7 cellular contexts compared by ENCODE assay signal in genomic region chr2:239143858-239144712, GRCh38.
DNase-seq lines count a peak whose midpoint lies in the region; ATAC-seq and TF ChIP-seq lines count a peak whose summit lies in the region.

No MANE protein-coding gene starts in this region.

- no peak for TF ChIP-seq POLR2A in esophagus squamous epithelium (IDR thresholded peaks at IDR 0.05)

- H3K4me1 Mint-ChIP-seq in activated B cell treated with CpG ODN at 0.5 μM for 24 hours (no peaks in the 10 kb centered on the region), nephron progenitor cell (peaks cover 11% of the 10 kb centered on the region)

- H3K4me3 ChIP-seq in HFF-Myc (replicated peaks; ENCODE audit: low read depth, low read length) (no peak overlapping the region), esophagus squamous epithelium (no peak overlapping the region)

- peak; percentile 2 for DNase-seq in DMS114 treated with DMSO at 0.1 percent for 48 hours (lab: John Stamatoyannopoulos, UW; ENCODE audit: unreplicated experiment)
- DNase-seq in HFF-Myc (ENCODE audit: extremely low read depth, low read depth) = no peak
- DNase-seq in activated B cell treated with CpG ODN at 0.5 μM for 24 hours = no peak
- DNase-seq in esophagus squamous epithelium (lab: John Stamatoyannopoulos, UW) = no peak
- DNase-seq in nephron progenitor cell = peak; percentile 54

- H3K9me3 ChIP-seq in esophagus squamous epithelium = no peaks in the 10 kb centered on the region

- POLR2A ChIA-PET in activated B cell treated with CpG ODN at 0.5 μM for 24 hours (lab: Charles Lee) = no interaction called here

- intact Hi-C loops in activated B cell treated with CpG ODN at 0.5 μM for 24 hours (cut with micrococcal nuclease) = loop anchor here (1.0 kb wide), 1 partner anchor 253 kb away; no protein-coding TSS in a partner anchor
- intact Hi-C loops in esophagus squamous epithelium (cut with DNase I) = no loop called here

- H3K36me3 Mint-ChIP-seq in activated B cell treated with CpG ODN at 0.5 μM for 24 hours (ENCODE audit: low read depth) (peaks cover 47% of the 10 kb centered on the region), nephron progenitor cell (ENCODE audit: low read depth) (peaks cover 38% of the 10 kb centered on the region)

- H3K36me3 ChIP-seq in esophagus squamous epithelium = peaks cover 0 to 100% (median 9%) of the 10 kb centered on the region in 3 donors

- H3K27me3 Mint-ChIP-seq in activated B cell treated with CpG ODN at 0.5 μM for 24 hours (no peaks in the 10 kb centered on the region), nephron progenitor cell (ENCODE audit: low read depth, poor library complexity) (peaks cover 3% of the 10 kb centered on the region)

- H3K4me1 ChIP-seq in esophagus squamous epithelium = peaks cover 0 to 22% (median 0%) of the 10 kb centered on the region in 3 donors

- CTCF ChIA-PET in activated B cell treated with CpG ODN at 0.5 μM for 24 hours (lab: Charles Lee) = interaction anchor here (0.8 to 2.9 kb wide), 3 partner anchors 103 to 253 kb away, joined by 3 to 9 read pairs (median 3); no protein-coding TSS in a partner anchor

- peak overlapping the region in 2 of 4 donors; percentile 5 to 40 for H3K27ac ChIP-seq in esophagus squamous epithelium

- TF ChIP-seq CTCF in HFF-Myc (IDR thresholded peaks at IDR 0.05; ENCODE audit: low read depth, low read length, missing control alignments) (peak; percentile 66), activated B cell treated with CpG ODN at 0.5 μM for 24 hours (IDR thresholded peaks at IDR 0.05) (no peak), esophagus squamous epithelium (IDR thresholded peaks at IDR 0.05) (peak in 5 of 6 experiments; percentile 36 to 56 (median 54)), nephron progenitor cell (IDR thresholded peaks at IDR 0.05) (peak; percentile 67)

- H3K27me3 ChIP-seq in esophagus squamous epithelium = no peaks in the 10 kb centered on the region

- 81 to 95% methylated on average over 12 to 21 of the region's 29 CpGs for WGBS in esophagus squamous epithelium, 2 donors

- no peak overlapping the region for H3K4me3 Mint-ChIP-seq in activated B cell treated with CpG ODN at 0.5 μM for 24 hours
- H3K4me3 Mint-ChIP-seq in nephron progenitor cell = no peak overlapping the region

- ATAC-seq in activated B cell treated with CpG ODN at 0.5 μM for 24 hours (ENCODE audit: low read depth) (peak; percentile 52), HG03521 (IDR thresholded peaks at IDR 0.05; ENCODE audit: unreplicated experiment) (no peak), HG03135 (IDR thresholded peaks at IDR 0.05; ENCODE audit: unreplicated experiment) (no peak)

- H3K9me3 Mint-ChIP-seq in activated B cell treated with CpG ODN at 0.5 μM for 24 hours (no peaks in the 10 kb centered on the region), nephron progenitor cell (no peaks in the 10 kb centered on the region)

- H3K27ac Mint-ChIP-seq in activated B cell treated with CpG ODN at 0.5 μM for 24 hours (no peak overlapping the region), nephron progenitor cell (no peak overlapping the region)

Comparison
In these comparisons a context has a peak if more than half of its experiments do, and no peak if none do; other contexts are left out.
1. DNase-seq: peak in DMS114 treated with DMSO at 0.1 percent for 48 hours (single experiment) and nephron progenitor cell (single experiment); none in HFF-Myc (single experiment), activated B cell treated with CpG ODN at 0.5 μM for 24 hours (single experiment) and esophagus squamous epithelium (single experiment).